ENCODE assay signal across 1 cellular context in genomic region chr1:24864409-24864808, GRCh38.
TF ChIP-seq lines count a peak whose summit lies in the region.

No MANE protein-coding gene starts in this region.

TF ChIP-seq in GM12878, 131 proteins besides CTCF, POLR2A, EP300 and RAD21 (continued from another document):
- TF ChIP-seq E2F4 (IDR thresholded peaks at IDR 0.05; ENCODE audit: low read depth, low read length) (no peak), NFYA (IDR thresholded peaks at IDR 0.05; ENCODE audit: borderline replicate concordance, low read depth, low read length) (no peak), IKZF2 (IDR thresholded peaks at IDR 0.05) (peak; percentile 73 to 76; a peak in 3 of 4 replicates), RAD51 (IDR thresholded peaks at IDR 0.05) (no peak), SPI1 (IDR thresholded peaks at IDR 0.05; ENCODE audit: borderline replicate concordance, insufficient read depth, low read depth, low read length) (peak; percentile 86; the same call in 1 of the 2 replicates), BMI1 (IDR thresholded peaks at IDR 0.05; ENCODE audit: borderline replicate concordance) (peak; percentile 46; the same call in 1 of the 2 replicates)
